In the genomic region with DNA sequence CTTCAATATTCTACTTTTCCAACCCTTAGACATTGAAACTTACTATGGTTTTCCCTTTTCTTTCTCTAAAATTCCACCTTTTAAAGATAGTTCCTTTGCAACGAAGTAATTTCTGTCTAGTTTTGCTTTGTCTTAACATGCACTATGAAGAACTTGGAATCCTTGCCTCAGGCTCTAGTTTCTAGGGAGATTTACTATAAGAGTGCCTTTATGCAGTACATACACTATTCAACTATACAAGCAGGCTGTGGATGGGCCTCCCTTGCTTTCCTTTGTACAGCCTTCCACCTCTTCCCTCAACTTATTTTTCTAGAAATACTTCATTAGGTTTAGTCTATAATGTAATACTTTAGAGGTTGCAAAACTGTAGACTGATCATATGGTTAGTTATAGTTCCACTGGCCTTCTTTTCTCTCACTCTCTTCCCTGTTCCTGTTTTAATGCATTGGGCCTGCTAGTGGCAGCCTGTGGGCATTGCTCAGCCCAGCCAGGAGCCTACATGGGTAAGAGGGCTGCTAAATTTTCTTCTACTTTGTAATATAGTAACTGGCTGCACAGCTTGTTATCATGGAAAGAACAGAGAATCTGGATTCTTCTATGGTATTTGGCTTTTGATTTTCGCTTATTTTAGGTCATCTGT, we compare ENCODE assay signal across 1 cellular context.
TF ChIP-seq lines count a peak whose summit lies in the region.

No MANE protein-coding gene starts in this region.

TF ChIP-seq in WTC11, 78 proteins besides CTCF, POLR2A, EP300 and RAD21 (continued from another document):
- TF ChIP-seq, protein P1, sequence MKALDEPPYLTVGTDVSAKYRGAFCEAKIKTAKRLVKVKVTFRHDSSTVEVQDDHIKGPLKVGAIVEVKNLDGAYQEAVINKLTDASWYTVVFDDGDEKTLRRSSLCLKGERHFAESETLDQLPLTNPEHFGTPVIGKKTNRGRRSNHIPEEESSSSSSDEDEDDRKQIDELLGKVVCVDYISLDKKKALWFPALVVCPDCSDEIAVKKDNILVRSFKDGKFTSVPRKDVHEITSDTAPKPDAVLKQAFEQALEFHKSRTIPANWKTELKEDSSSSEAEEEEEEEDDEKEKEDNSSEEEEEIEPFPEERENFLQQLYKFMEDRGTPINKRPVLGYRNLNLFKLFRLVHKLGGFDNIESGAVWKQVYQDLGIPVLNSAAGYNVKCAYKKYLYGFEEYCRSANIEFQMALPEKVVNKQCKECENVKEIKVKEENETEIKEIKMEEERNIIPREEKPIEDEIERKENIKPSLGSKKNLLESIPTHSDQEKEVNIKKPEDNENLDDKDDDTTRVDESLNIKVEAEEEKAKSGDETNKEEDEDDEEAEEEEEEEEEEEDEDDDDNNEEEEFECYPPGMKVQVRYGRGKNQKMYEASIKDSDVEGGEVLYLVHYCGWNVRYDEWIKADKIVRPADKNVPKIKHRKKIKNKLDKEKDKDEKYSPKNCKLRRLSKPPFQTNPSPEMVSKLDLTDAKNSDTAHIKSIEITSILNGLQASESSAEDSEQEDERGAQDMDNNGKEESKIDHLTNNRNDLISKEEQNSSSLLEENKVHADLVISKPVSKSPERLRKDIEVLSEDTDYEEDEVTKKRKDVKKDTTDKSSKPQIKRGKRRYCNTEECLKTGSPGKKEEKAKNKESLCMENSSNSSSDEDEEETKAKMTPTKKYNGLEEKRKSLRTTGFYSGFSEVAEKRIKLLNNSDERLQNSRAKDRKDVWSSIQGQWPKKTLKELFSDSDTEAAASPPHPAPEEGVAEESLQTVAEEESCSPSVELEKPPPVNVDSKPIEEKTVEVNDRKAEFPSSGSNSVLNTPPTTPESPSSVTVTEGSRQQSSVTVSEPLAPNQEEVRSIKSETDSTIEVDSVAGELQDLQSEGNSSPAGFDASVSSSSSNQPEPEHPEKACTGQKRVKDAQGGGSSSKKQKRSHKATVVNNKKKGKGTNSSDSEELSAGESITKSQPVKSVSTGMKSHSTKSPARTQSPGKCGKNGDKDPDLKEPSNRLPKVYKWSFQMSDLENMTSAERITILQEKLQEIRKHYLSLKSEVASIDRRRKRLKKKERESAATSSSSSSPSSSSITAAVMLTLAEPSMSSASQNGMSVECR (CRISPR knock-in tag; IDR thresholded peaks at IDR 0.05; ENCODE audit: borderline replicate concordance) = no peak
- TF ChIP-seq NR3C1 (CRISPR knock-in tag; conservative IDR thresholded peaks at IDR 0.05; ENCODE audit: low read depth) = no peak
- TF ChIP-seq SP1 (CRISPR knock-in tag; conservative IDR thresholded peaks at IDR 0.05) = no peak
- no peak for TF ChIP-seq ZNF219 (CRISPR knock-in tag; IDR thresholded peaks at IDR 0.05; ENCODE audit: borderline replicate concordance)
TF ChIP-seq in WTC11: peak in this region for 0.
